11 cellular contexts compared by ENCODE assay signal in the genomic region with DNA sequence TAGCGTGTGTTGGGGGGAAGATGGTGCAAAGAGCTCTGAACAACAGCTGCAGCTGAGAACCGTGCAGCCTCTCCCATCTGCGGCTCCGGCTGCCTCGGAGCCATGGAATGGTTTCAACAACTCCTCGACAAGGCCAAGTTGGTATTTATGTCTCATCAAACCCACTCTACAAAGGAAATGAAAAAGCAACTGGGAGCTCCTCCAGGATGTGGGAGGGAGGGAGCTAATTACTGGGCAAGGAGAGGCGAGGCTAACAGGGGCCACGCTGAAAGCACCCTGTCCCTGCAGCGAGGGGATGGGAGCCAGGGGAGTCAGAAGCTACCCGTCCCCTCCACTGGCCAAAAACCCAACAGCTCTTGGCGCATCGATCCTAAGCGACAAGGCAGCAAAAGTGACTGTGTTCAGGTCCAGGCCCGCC.
DNase-seq lines count a peak whose midpoint lies in the region; ATAC-seq and TF ChIP-seq lines count a peak whose summit lies in the region.
"Had no signal": no experiment of that assay in that cellular context is flagged by ENCODE, and none has a peak within 500 bp of the region (broad histone marks: within the 10 kb centered on the region; RNA-seq: fewer than 3 reads in every experiment).

No MANE protein-coding gene starts in this region.

- no peak overlapping the region for H3K4me3 Mint-ChIP-seq in mesothelial cell of epicardium
- H3K4me3 Mint-ChIP-seq in effector memory CD8-positive, alpha-beta T cell: no peak overlapping the region
- H3K4me3 Mint-ChIP-seq: H9; stimulated activated naive CD8-positive, alpha-beta T cell treated with anti-CD3 and anti-CD28 coated beads, Interleukin-15, Interleukin-2, amounts not matched to agents 100 ng/mL and 50 ng/mL, for 24 hours; T-helper 1 cell treated with Interleukin-12 subunit alpha and Interleukin-12 subunit beta and Interleukin-4 antibody, amounts not matched to agents 30 μg/mL and 1 μg/mL, for 36 hours had no signal

- no peak for DNase-seq in left ventricle myocardium superior
- DNase-seq in Right ventricle myocardium superior: no peak
- DNase-seq in cerebellum (ENCODE audit: low spot score): peak; percentile 54
- DNase-seq in mesothelial cell of epicardium (ENCODE audit: low spot score in 2 of 2, unreplicated experiment in 2 of 2): no peak
- no peak for DNase-seq in effector memory CD8-positive, alpha-beta T cell
- no peak for DNase-seq in activated CD4-positive, alpha-beta T cell treated with anti-CD3 and anti-CD28 coated beads, Interleukin-2, amount 50 U/mL, for 1 hour
- DNase-seq: H9 had no signal

- intact Hi-C loops in left ventricle myocardium superior (cut with micrococcal nuclease) (no loop called here), Right ventricle myocardium superior (cut with DNase I) (no loop called here)

- H3K36me3 Mint-ChIP-seq in mesothelial cell of epicardium: peaks cover 2% of the 10 kb centered on the region
- H3K36me3 Mint-ChIP-seq in effector memory CD8-positive, alpha-beta T cell (ENCODE audit: insufficient read depth): peaks cover 2% of the 10 kb centered on the region

- ATAC-seq in left ventricle myocardium superior (peak; percentile 53), Right ventricle myocardium superior (ENCODE audit: poor library complexity) (no peak), HG03095 (IDR thresholded peaks at IDR 0.05; ENCODE audit: unreplicated experiment) (no peak), HG02642 (IDR thresholded peaks at IDR 0.05; ENCODE audit: poor library complexity, unreplicated experiment) (no peak)
- ATAC-seq in effector memory CD8-positive, alpha-beta T cell (replicated peaks): no peak

- TF ChIP-seq CTCF in mesothelial cell of epicardium (IDR thresholded peaks at IDR 0.05; ENCODE audit: unreplicated experiment): no peak

- H3K4me1 Mint-ChIP-seq in mesothelial cell of epicardium: peaks cover 16% of the 10 kb centered on the region
- peaks cover 0 to 5% of the 10 kb centered on the region in 2 donors for H3K4me1 Mint-ChIP-seq in effector memory CD8-positive, alpha-beta T cell (ENCODE audit: low read depth in 2 of 2)

- H3K9me3 Mint-ChIP-seq in mesothelial cell of epicardium: no peaks in the 10 kb centered on the region
- H3K9me3 Mint-ChIP-seq in effector memory CD8-positive, alpha-beta T cell: no peaks in the 10 kb centered on the region
- H3K9me3 Mint-ChIP-seq: H9; stimulated activated naive CD8-positive, alpha-beta T cell treated with anti-CD3 and anti-CD28 coated beads, Interleukin-15, Interleukin-2, amounts not matched to agents 100 ng/mL and 50 ng/mL, for 24 hours; T-helper 1 cell treated with Interleukin-12 subunit alpha and Interleukin-12 subunit beta and Interleukin-4 antibody, amounts not matched to agents 30 μg/mL and 1 μg/mL, for 36 hours had no signal

- H3K27ac Mint-ChIP-seq in mesothelial cell of epicardium: peak overlapping the region; percentile 50
- peak overlapping the region in 1 of 2 donors; percentile 51 for H3K27ac Mint-ChIP-seq in effector memory CD8-positive, alpha-beta T cell
- H3K27ac Mint-ChIP-seq: stimulated activated naive CD8-positive, alpha-beta T cell treated with anti-CD3 and anti-CD28 coated beads, Interleukin-15, Interleukin-2, amounts not matched to agents 100 ng/mL and 50 ng/mL, for 24 hours; T-helper 1 cell treated with Interleukin-12 subunit alpha and Interleukin-12 subunit beta and Interleukin-4 antibody, amounts not matched to agents 30 μg/mL and 1 μg/mL, for 36 hours had no signal

- no peaks in the 10 kb centered on the region for H3K27me3 Mint-ChIP-seq in mesothelial cell of epicardium (ENCODE audit: low read depth)
- no peaks in the 10 kb centered on the region for H3K27me3 Mint-ChIP-seq in effector memory CD8-positive, alpha-beta T cell
- H3K27me3 Mint-ChIP-seq: stimulated activated naive CD8-positive, alpha-beta T cell treated with anti-CD3 and anti-CD28 coated beads, Interleukin-15, Interleukin-2, amounts not matched to agents 100 ng/mL and 50 ng/mL, for 24 hours had no signal
